In the genomic region with DNA sequence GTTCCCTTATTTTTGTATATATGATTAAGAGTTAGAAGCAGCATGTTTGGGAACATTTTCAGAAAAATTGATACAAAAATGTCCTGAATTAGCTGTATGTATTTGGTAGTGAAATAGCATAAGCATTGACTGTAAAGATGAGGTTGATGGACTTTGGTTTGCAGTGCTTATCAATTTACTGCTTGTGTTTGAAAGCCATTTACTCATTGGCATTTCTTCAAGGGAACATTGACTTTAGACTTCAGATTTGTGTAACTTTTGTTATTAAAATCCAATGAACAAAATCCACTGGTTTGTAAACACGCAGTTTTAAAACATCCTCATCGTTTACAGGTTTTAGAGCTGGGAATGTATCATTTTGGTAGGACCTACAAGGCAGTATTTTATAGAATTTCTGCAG, we compare ENCODE assay signal across 15 cellular contexts.
DNase-seq lines count a peak whose midpoint lies in the region; ATAC-seq and TF ChIP-seq lines count a peak whose summit lies in the region.
"Had no signal": no experiment of that assay in that cellular context is flagged by ENCODE, and none has a peak within 500 bp of the region (broad histone marks: within the 10 kb centered on the region; RNA-seq: fewer than 3 reads in every experiment).

No MANE protein-coding gene starts in this region.

- no peak overlapping the region for H2BK20ac ChIP-seq in H9 (ENCODE audit: low read depth, low read length, poor library complexity, severe bottlenecking)

- H3K36me3 Mint-ChIP-seq in H9 (ENCODE audit: insufficient read depth in 1 of 3, low read depth in 3 of 3) = peaks cover 5 to 13% (median 7%) of the 10 kb centered on the region in 3 experiments; a peak in 5 of 7 replicates
- H3K36me3 Mint-ChIP-seq in natural killer cell = no peaks in the 10 kb centered on the region

- H3K27me3 Mint-ChIP-seq in H9 (ENCODE audit: low read depth) = no peaks in the 10 kb centered on the region
- no peaks in the 10 kb centered on the region for H3K27me3 Mint-ChIP-seq in natural killer cell (ENCODE audit: low read depth in 2 of 2)
- H3K27me3 Mint-ChIP-seq: CD4-positive, alpha-beta T cell; IgD-negative memory B cell had no signal

- no peak overlapping the region for H3T11ph ChIP-seq in H9 (ENCODE audit: low read length)

- H3K23ac ChIP-seq in H9 (ENCODE audit: insufficient read length, low read depth, low read length) = no peak overlapping the region

- H3K4me1 Mint-ChIP-seq in H9 = peaks cover 29 to 35% of the 10 kb centered on the region in 2 experiments
- H3K4me1 Mint-ChIP-seq in natural killer cell = peaks cover 30 to 47% of the 10 kb centered on the region in 2 donors

- H2AK5ac ChIP-seq in H9 (ENCODE audit: insufficient read length, low read length) = no peak overlapping the region

- H2BK120ac ChIP-seq in H9 (ENCODE audit: low read depth, low read length, poor library complexity, severe bottlenecking) = no peak overlapping the region

- in situ Hi-C loops in transverse colon (cut with MboI; ENCODE audit: low pct_ligation_motif_present in 1 of 4, low pct_unique_long_range_greater_than_20kb in 1 of 4, low sequenced_read_pairs in 3 of 4) = no loop called here

- no peak overlapping the region for H4K5ac ChIP-seq in H9 (ENCODE audit: insufficient read length, low read depth, low read length)

- H3K79me2 ChIP-seq in H9 (ENCODE audit: insufficient read depth, low read length) = no peaks in the 10 kb centered on the region

- H3K4me1 ChIP-seq in H9 (ENCODE audit: insufficient read depth, low read length) = peaks cover 3% of the 10 kb centered on the region; the same call in 1 of the 2 replicates
- H3K4me1 ChIP-seq in right lobe of liver = peaks cover 0 to 16% (median 7%) of the 10 kb centered on the region in 4 donors
- peaks cover 0 to 22% (median 11%) of the 10 kb centered on the region in 4 donors for H3K4me1 ChIP-seq in transverse colon
- no peaks in the 10 kb centered on the region for H3K4me1 ChIP-seq in esophagus squamous epithelium

- H3K9ac ChIP-seq in H9 (ENCODE audit: extremely low read depth, insufficient read length, low read length) = no peak overlapping the region

- no peak overlapping the region for H3K14ac ChIP-seq in H9 (ENCODE audit: insufficient read depth, low read length)

- H2BK5ac ChIP-seq in H9 (ENCODE audit: insufficient read length, low read length) = no peak overlapping the region

- no peak for TF ChIP-seq EP300 in transverse colon (IDR thresholded peaks at IDR 0.05; ENCODE audit: low read depth)

- no peak overlapping the region for H3K56ac ChIP-seq in H9 (ENCODE audit: insufficient read length, low read depth, low read length)

- no CpG with 5 or more reads among the region's 2 CpGs for WGBS in H9 (ENCODE audit: extremely low coverage, insufficient read length, low lambda C conversion rate)
- 31% methylated on average over 2 of the region's 2 CpGs for WGBS in right lobe of liver (ENCODE audit: insufficient coverage, low coverage, low lambda C conversion rate, missing lambda C conversion rate)
- 34 to 48% methylated on average over 2 of the region's 2 CpGs for WGBS in transverse colon (ENCODE audit: low coverage in 1 of 2), 2 donors
- WGBS in esophagus squamous epithelium, 2 donors = 87 to 91% methylated on average over 2 of the region's 2 CpGs

- peak; percentile 82 for ATAC-seq in left colon
- peak; percentile 81 to 91 (median 89) for ATAC-seq in right lobe of liver
- ATAC-seq in HG03045 (IDR thresholded peaks at IDR 0.05; ENCODE audit: unreplicated experiment) = no peak
- ATAC-seq in natural killer cell = no peak
- ATAC-seq in HG02759 (IDR thresholded peaks at IDR 0.05; ENCODE audit: unreplicated experiment) = no peak

- TF ChIP-seq CTCF in H9 (conservative IDR thresholded peaks at IDR 0.05) (no peak), right lobe of liver (IDR thresholded peaks at IDR 0.05) (no peak), transverse colon (IDR thresholded peaks at IDR 0.05) (no peak), natural killer cell (IDR thresholded peaks at IDR 0.05) (no peak), esophagus squamous epithelium (IDR thresholded peaks at IDR 0.05) (no peak)

- no peak overlapping the region for H4K8ac ChIP-seq in H9 (replicated peaks; ENCODE audit: insufficient read length, low read depth, low read length)

- H4K20me1 ChIP-seq in H9 (ENCODE audit: control insufficient read depth, insufficient read depth, insufficient read length) = no peaks in the 10 kb centered on the region

- DNase-seq in H9 = no peak
- DNase-seq in left colon = no peak
- no peak for DNase-seq in right lobe of liver
- DNase-seq in transverse colon = no peak
- DNase-seq in natural killer cell = no peak
- no peak for DNase-seq in esophagus squamous epithelium (lab: John Stamatoyannopoulos, UW)
- DNase-seq: AML-193; Caco-2; CD4-positive, alpha-beta T cell; HCEC 1CT; KBM-7 had no signal

- no peak overlapping the region for H3K4ac ChIP-seq in H9 (ENCODE audit: low read depth, low read length)

- H3K79me1 ChIP-seq in H9 (ENCODE audit: insufficient read depth, low read depth, low read length, poor library complexity, severe bottlenecking) = no peaks in the 10 kb centered on the region

- intact Hi-C loops in left colon (cut with DNase I, micrococcal nuclease) (no loop called here), right lobe of liver (cut with DNase I) (no loop called here), transverse colon (cut with DNase I; ENCODE audit: low total_unique reads) (no loop called here), natural killer cell (cut with micrococcal nuclease) (no loop called here), esophagus squamous epithelium (cut with DNase I) (no loop called here)

- H3K27ac Mint-ChIP-seq in H9 = peak overlapping the region in 2 of 3 experiments; percentile 17 to 31; a peak in 2 of 7 replicates
- H3K27ac Mint-ChIP-seq in natural killer cell = no peak overlapping the region
- H3K27ac Mint-ChIP-seq: CD4-positive, alpha-beta T cell had no signal

- no peak overlapping the region for H3K18ac ChIP-seq in H9 (ENCODE audit: insufficient read length, low read depth, low read length)

- H4K91ac ChIP-seq in H9 (ENCODE audit: insufficient read length, low read depth, low read length) = no peak overlapping the region

- H3K4me3 ChIP-seq in right lobe of liver (no peak overlapping the region), transverse colon (no peak overlapping the region), esophagus squamous epithelium (no peak overlapping the region)

- H3K23me2 ChIP-seq in H9 (ENCODE audit: insufficient read length, low read depth, low read length, poor library complexity, severe bottlenecking) = no peaks in the 10 kb centered on the region

- H3K9me3 ChIP-seq in H9 (ENCODE audit: control insufficient read depth, low read depth, low read length) (no peaks in the 10 kb centered on the region), right lobe of liver (no peaks in the 10 kb centered on the region), transverse colon (no peaks in the 10 kb centered on the region), esophagus squamous epithelium (no peaks in the 10 kb centered on the region)
- H3K9me3 ChIP-seq: Caco-2 had no signal

- H3K27me3 ChIP-seq in H9 (ENCODE audit: insufficient read depth, low read length) (no peaks in the 10 kb centered on the region), right lobe of liver (no peaks in the 10 kb centered on the region), transverse colon (no peaks in the 10 kb centered on the region), esophagus squamous epithelium (no peaks in the 10 kb centered on the region)

- H3K36me3 ChIP-seq in right lobe of liver (peaks cover 0 to 4% (median 0%) of the 10 kb centered on the region in 4 donors), transverse colon (peaks cover 0 to 10% (median 0%) of the 10 kb centered on the region in 4 donors), esophagus squamous epithelium (peaks cover 0 to 40% (median 10%) of the 10 kb centered on the region in 3 donors)

- H2AFZ ChIP-seq in H9 (ENCODE audit: low read length) = no peak overlapping the region

- TF ChIP-seq POLR2A in right lobe of liver (IDR thresholded peaks at IDR 0.05) (no peak), transverse colon (IDR thresholded peaks at IDR 0.05) (no peak), esophagus squamous epithelium (IDR thresholded peaks at IDR 0.05) (no peak)

- H3K27ac ChIP-seq in H9 (ENCODE audit: insufficient read length, low read depth, low read length) (no peak overlapping the region), right lobe of liver (peak overlapping the region in 1 of 3 donors; percentile 18), transverse colon (peak overlapping the region in 3 of 4 donors; percentile 24 to 66 (median 47)), esophagus squamous epithelium (no peak overlapping the region)
- H3K27ac ChIP-seq: C4-2B had no signal

- no peak overlapping the region for H2BK12ac ChIP-seq in H9 (ENCODE audit: insufficient read length, low read depth, low read length)

- H2BK15ac ChIP-seq in H9 (ENCODE audit: low read depth, low read length) = no peak overlapping the region

- H3K4me3 Mint-ChIP-seq in H9 (no peak overlapping the region), natural killer cell (no peak overlapping the region)
- H3K4me3 Mint-ChIP-seq: CD4-positive, alpha-beta T cell; IgD-negative memory B cell had no signal

- no peaks in the 10 kb centered on the region for H3K9me3 Mint-ChIP-seq in H9
- H3K9me3 Mint-ChIP-seq in natural killer cell = no peaks in the 10 kb centered on the region
- H3K9me3 Mint-ChIP-seq: CD4-positive, alpha-beta T cell; IgD-negative memory B cell had no signal

- H3K4me2 ChIP-seq in H9 (ENCODE audit: insufficient read depth, insufficient read length, low read length) = no peak overlapping the region

Comparison
In these comparisons a context has a peak if more than half of its experiments do, and no peak if none do; other contexts are left out.
1. H3K27ac ChIP-seq: peak in transverse colon (3 of 4); none in H9 (single experiment) and esophagus squamous epithelium (0 of 4).
2. H3K27ac Mint-ChIP-seq: peak in H9 (2 of 3); none in natural killer cell (0 of 2).
3. ATAC-seq: peak in left colon (single experiment) and right lobe of liver (4 of 4); none in HG03045 (single experiment), natural killer cell (0 of 3) and HG02759 (single experiment).